10 cellular contexts compared by ENCODE assay signal in the genomic region with DNA sequence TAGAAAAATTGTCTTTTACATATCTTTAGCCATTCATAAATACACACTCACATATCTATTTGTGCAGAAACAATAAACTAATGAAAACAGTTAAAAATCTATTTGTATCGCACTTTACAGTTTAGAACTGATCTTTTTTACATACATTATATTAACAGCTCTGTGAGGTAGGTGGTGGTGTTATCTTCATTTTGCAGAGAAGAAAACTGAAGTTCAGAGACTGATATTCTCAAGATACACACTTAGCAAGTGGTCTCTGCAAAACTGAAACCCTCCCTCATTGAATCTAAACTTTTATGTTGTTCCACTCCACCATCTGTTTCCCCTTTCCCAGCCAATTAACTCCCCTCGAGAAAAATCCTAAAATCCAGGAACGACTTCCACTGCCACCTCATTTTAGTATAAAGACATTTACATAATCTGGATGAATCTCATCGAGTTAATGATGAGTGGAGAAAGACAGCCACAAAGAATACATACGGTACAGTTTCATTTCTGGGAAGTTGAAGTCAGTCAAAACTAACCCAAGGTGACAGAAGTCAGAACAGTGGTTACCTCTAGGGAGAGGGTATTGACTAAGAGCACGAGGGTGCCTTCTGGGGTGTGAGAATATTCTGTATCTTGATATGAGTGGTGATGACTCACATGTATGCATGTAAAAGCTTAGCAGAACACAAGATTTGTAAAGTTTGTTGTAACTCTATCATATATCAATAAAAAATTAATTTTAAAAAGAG.
DNase-seq lines count a peak whose midpoint lies in the region; ATAC-seq and TF ChIP-seq lines count a peak whose summit lies in the region.
"Had no signal": no experiment of that assay in that cellular context is flagged by ENCODE, and none has a peak within 500 bp of the region (broad histone marks: within the 10 kb centered on the region; RNA-seq: fewer than 3 reads in every experiment).

No MANE protein-coding gene starts in this region.

- intact Hi-C loops in body of pancreas (cut with DNase I) (no loop called here), Caco-2 (cut with micrococcal nuclease; ENCODE audit: unreplicated experiment) (no loop called here)

- H3K36me3 ChIP-seq in body of pancreas (replicated peaks in 1 of 2; ENCODE audit: insufficient read depth in 1 of 2, low read depth in 2 of 2) (no peaks in the 10 kb centered on the region), Caco-2 (ENCODE audit: control insufficient read depth, insufficient read depth, low read length) (no peaks in the 10 kb centered on the region)

- peaks cover 4% of the 10 kb centered on the region for H3K9me3 Mint-ChIP-seq in activated naive CD8-positive, alpha-beta T cell treated with anti-CD3 and anti-CD28 coated beads, Interleukin-2, amount 50 U/mL, for 24 hours
- no peaks in the 10 kb centered on the region for H3K9me3 Mint-ChIP-seq in Caco-2 (ENCODE audit: unreplicated experiment)

- H3K4me3 ChIP-seq in body of pancreas (no peak overlapping the region), Caco-2 (ENCODE audit: low read depth, low read length) (no peak overlapping the region)
- H3K4me3 ChIP-seq: lung had no signal

- POLR2A ChIA-PET in GM10248 (lab: Yijun Ruan, JAX) (no interaction called here), Caco-2 (lab: Charles Lee) (no interaction called here)

- H3K27ac Mint-ChIP-seq in activated naive CD8-positive, alpha-beta T cell treated with anti-CD3 and anti-CD28 coated beads, Interleukin-2, amount 50 U/mL, for 24 hours = peak overlapping the region; percentile 91
- H3K27ac Mint-ChIP-seq in Caco-2 (ENCODE audit: unreplicated experiment) = no peak overlapping the region

- peaks cover 4% of the 10 kb centered on the region for H3K4me1 ChIP-seq in body of pancreas
- no peaks in the 10 kb centered on the region for H3K4me1 ChIP-seq in Caco-2

- no peak for TF ChIP-seq CTCF in GM10248 (IDR thresholded peaks at IDR 0.05; ENCODE audit: control extremely low read depth, extremely low read depth, low read depth, missing control alignments)
- TF ChIP-seq CTCF in body of pancreas (IDR thresholded peaks at IDR 0.05) = no peak
- TF ChIP-seq CTCF in Caco-2 (IDR thresholded peaks at IDR 0.05; ENCODE audit: insufficient read depth in 1 of 2, low read depth in 1 of 2, low read length in 1 of 2, severe bottlenecking in 1 of 2, unreplicated experiment in 1 of 2) = no peak

- ATAC-seq in GM19324 (IDR thresholded peaks at IDR 0.05; ENCODE audit: low FRiP score, unreplicated experiment) = peak; percentile 84
- ATAC-seq in HG03060 (IDR thresholded peaks at IDR 0.05; ENCODE audit: low read depth, unreplicated experiment) = peak; percentile 99
- peak; percentile 79 for ATAC-seq in activated naive CD8-positive, alpha-beta T cell treated with anti-CD3 and anti-CD28 coated beads, Interleukin-2, amount 50 U/mL, for 24 hours
- no peak for ATAC-seq in body of pancreas

- BruUV-seq in Caco-2 (replicated peaks; lab: Mats Ljungman, UMichigan) = no TSS peak

- H3K27me3 Mint-ChIP-seq in activated naive CD8-positive, alpha-beta T cell treated with anti-CD3 and anti-CD28 coated beads, Interleukin-2, amount 50 U/mL, for 24 hours = peaks cover 5% of the 10 kb centered on the region
- H3K27me3 Mint-ChIP-seq in Caco-2 (ENCODE audit: insufficient read depth, unreplicated experiment) = peaks cover 13% of the 10 kb centered on the region

- DNase-seq in GM10248 (ENCODE audit: extremely low spot score) = peak; percentile 17
- DNase-seq in activated naive CD8-positive, alpha-beta T cell treated with anti-CD3 and anti-CD28 coated beads, Interleukin-2, amount 50 U/mL, for 24 hours = no peak
- no peak for DNase-seq in body of pancreas
- DNase-seq in SW480 (ENCODE audit: low spot score) = no peak
- no peak for DNase-seq in Caco-2
- DNase-seq in SKM-1 (lab: John Stamatoyannopoulos, UW; ENCODE audit: unreplicated experiment) = no peak
- DNase-seq: NCI-H774 had no signal

- no peak overlapping the region for H3K27ac ChIP-seq in body of pancreas

- H3K27me3 ChIP-seq in body of pancreas = no peaks in the 10 kb centered on the region
- H3K27me3 ChIP-seq in Caco-2 (replicated peaks; ENCODE audit: control insufficient read depth, insufficient read depth, low read length) = no peaks in the 10 kb centered on the region

- WGBS in body of pancreas, 2 donors = 63 to 79% methylated on average over 6 of the region's 6 CpGs

- H3K9me3 ChIP-seq in body of pancreas = no peaks in the 10 kb centered on the region
- H3K9me3 ChIP-seq in Caco-2 = no peaks in the 10 kb centered on the region

- CTCF ChIA-PET in GM10248 (lab: Yijun Ruan, JAX) = no interaction called here
- CTCF ChIA-PET in Caco-2 (lab: Charles Lee) = no interaction called here

- peaks cover 28% of the 10 kb centered on the region for H3K4me1 Mint-ChIP-seq in activated naive CD8-positive, alpha-beta T cell treated with anti-CD3 and anti-CD28 coated beads, Interleukin-2, amount 50 U/mL, for 24 hours
- peaks cover 7% of the 10 kb centered on the region for H3K4me1 Mint-ChIP-seq in Caco-2 (ENCODE audit: low read depth, unreplicated experiment)

- peak overlapping the region; percentile 56 for H3K4me3 Mint-ChIP-seq in activated naive CD8-positive, alpha-beta T cell treated with anti-CD3 and anti-CD28 coated beads, Interleukin-2, amount 50 U/mL, for 24 hours
- H3K4me3 Mint-ChIP-seq in Caco-2 (ENCODE audit: unreplicated experiment) = no peak overlapping the region

- no peaks in the 10 kb centered on the region for H3K36me3 Mint-ChIP-seq in activated naive CD8-positive, alpha-beta T cell treated with anti-CD3 and anti-CD28 coated beads, Interleukin-2, amount 50 U/mL, for 24 hours (ENCODE audit: low read depth)
- H3K36me3 Mint-ChIP-seq in Caco-2 (ENCODE audit: insufficient read depth, unreplicated experiment) = no peaks in the 10 kb centered on the region

- no peak for TF ChIP-seq POLR2A in body of pancreas (IDR thresholded peaks at IDR 0.05)
